In the genomic region with DNA sequence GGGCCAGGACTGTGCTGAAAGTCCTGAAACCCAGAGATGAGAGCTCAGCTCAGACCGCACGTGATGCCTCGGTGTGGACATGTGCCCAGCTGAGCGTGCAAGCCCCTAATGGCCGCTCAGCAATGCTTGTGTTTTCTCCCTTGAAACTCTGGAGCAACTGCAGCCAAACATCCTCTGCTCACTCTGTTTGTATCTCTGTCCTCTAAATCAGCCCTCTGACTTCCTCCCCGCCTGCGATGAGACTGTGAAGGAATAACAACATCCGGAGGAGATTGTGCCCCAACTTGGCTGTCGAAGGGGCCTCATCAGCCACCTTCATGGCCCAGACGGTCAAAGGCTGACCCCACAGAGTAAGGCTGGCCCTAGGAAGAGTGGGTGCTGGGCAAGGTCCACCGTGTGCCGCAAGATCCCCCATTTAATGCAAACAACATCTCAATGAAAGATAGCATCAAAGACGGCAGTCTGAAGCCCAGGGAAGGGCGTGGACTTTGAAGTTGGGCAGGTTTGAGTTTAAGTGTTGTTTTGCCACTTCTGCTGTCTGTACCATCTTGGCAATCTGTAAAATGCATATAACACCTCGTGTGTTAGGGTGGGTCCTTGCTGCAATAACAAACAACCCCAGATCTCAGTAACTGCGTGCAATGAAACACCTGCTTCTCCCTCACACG, we compare ENCODE assay signal across 9 cellular contexts. TPM values are rescaled to one million over a fixed set of nuclear protein-coding genes. Genes with fewer than 3 reads are reported as not detected.
A peak's percentile ranks its signal among the peaks of the same experiment; 100 is the strongest.
DNase-seq lines count a peak whose midpoint lies in the region; ATAC-seq and TF ChIP-seq lines count a peak whose summit lies in the region.
"Had no signal": no experiment of that assay in that cellular context is flagged by ENCODE, and none has a peak within 500 bp of the region (broad histone marks: within the 10 kb centered on the region; RNA-seq: fewer than 3 reads in every experiment).

No MANE protein-coding gene starts in this region.

- DNase-seq in CD4-positive, CD25-positive, alpha-beta regulatory T cell: peak in 2 of 3 donors; percentile 44 to 84
- DNase-seq in RWPE1 (ENCODE audit: low spot score) (no peak), ascending aorta (ENCODE audit: low spot score in 2 of 2) (peak in 1 of 2 donors; percentile 60), COLO829 (ENCODE audit: low spot score) (no peak), NCI-H1930 (lab: John Stamatoyannopoulos, UW) (no peak), NOMO-1 treated with dmso at 0.1 percent for 144 hours (lab: John Stamatoyannopoulos, UW; ENCODE audit: unreplicated experiment) (no peak)
- peak in 8 of 9 donors; percentile 17 to 79 (median 71) for DNase-seq in naive thymus-derived CD4-positive, alpha-beta T cell

- peaks cover 3 to 42% (median 17%) of the 10 kb centered on the region in 4 donors for H3K4me1 Mint-ChIP-seq in CD4-positive, CD25-positive, alpha-beta regulatory T cell
- peaks cover 24 to 54% (median 43%) of the 10 kb centered on the region in 7 donors for H3K4me1 Mint-ChIP-seq in naive thymus-derived CD4-positive, alpha-beta T cell
- H3K4me1 Mint-ChIP-seq in stimulated activated memory B cell treated with anti-CD40 and anti-IgM and Interleukin-4, amounts not matched to agents 10 μg/mL and 1 μg/mL and 100 μg/mL, for 72 hours: no peaks in the 10 kb centered on the region

- POLR2A ChIA-PET in RWPE1 (lab: Yijun Ruan, JAX; ENCODE audit: low non-redundant PET): no interaction called here
- POLR2A ChIA-PET in naive thymus-derived CD4-positive, alpha-beta T cell (lab: Charles Lee): interaction anchor here (0.8 to 5.9 kb wide), 13 partner anchors 10 to 246 kb away, joined by 3 to 70 read pairs (median 4); partner anchors contain the start of gene CALML5

- peak overlapping the region; percentile 59 for H3K4me3 ChIP-seq in CD4-positive, CD25-positive, alpha-beta regulatory T cell (ENCODE audit: low read depth, low read length)
- H3K4me3 ChIP-seq in ascending aorta: no peak overlapping the region
- H3K4me3 ChIP-seq in naive thymus-derived CD4-positive, alpha-beta T cell (ENCODE audit: low read length): peak overlapping the region; percentile 34
- H3K4me3 ChIP-seq: BLaER1 treated with 17β-estradiol and CSF1 and Interleukin-3, amounts not matched to agents 10 nM and 100 nM had no signal

- H3K36me3 ChIP-seq in CD4-positive, CD25-positive, alpha-beta regulatory T cell (ENCODE audit: control insufficient read depth, insufficient read depth, low read length): no peaks in the 10 kb centered on the region
- H3K36me3 ChIP-seq in ascending aorta: no peaks in the 10 kb centered on the region
- no peaks in the 10 kb centered on the region for H3K36me3 ChIP-seq in naive thymus-derived CD4-positive, alpha-beta T cell (ENCODE audit: control insufficient read depth in 2 of 3, insufficient read depth in 3 of 3, low read length in 3 of 3)
- H3K36me3 ChIP-seq: BLaER1 treated with 17β-estradiol and CSF1 and Interleukin-3, amounts not matched to agents 10 nM and 100 nM had no signal

- peaks cover 7% of the 10 kb centered on the region for H3K36me3 Mint-ChIP-seq in CD4-positive, CD25-positive, alpha-beta regulatory T cell
- peaks cover 0 to 8% (median 0%) of the 10 kb centered on the region in 5 donors for H3K36me3 Mint-ChIP-seq in naive thymus-derived CD4-positive, alpha-beta T cell
- no peaks in the 10 kb centered on the region for H3K36me3 Mint-ChIP-seq in stimulated activated memory B cell treated with anti-CD40 and anti-IgM and Interleukin-4, amounts not matched to agents 10 μg/mL and 1 μg/mL and 100 μg/mL, for 72 hours

- no peaks in the 10 kb centered on the region for H3K27me3 ChIP-seq in CD4-positive, CD25-positive, alpha-beta regulatory T cell (ENCODE audit: control insufficient read depth, insufficient read depth, low read length)
- H3K27me3 ChIP-seq in ascending aorta: no peaks in the 10 kb centered on the region
- H3K27me3 ChIP-seq in naive thymus-derived CD4-positive, alpha-beta T cell (ENCODE audit: control insufficient read depth in 2 of 2, insufficient read depth in 2 of 2, low read length in 2 of 2): no peaks in the 10 kb centered on the region
- H3K27me3 ChIP-seq: BLaER1 treated with 17β-estradiol and CSF1 and Interleukin-3, amounts not matched to agents 10 nM and 100 nM had no signal

- H3K27me3 Mint-ChIP-seq in CD4-positive, CD25-positive, alpha-beta regulatory T cell: peaks cover 9% of the 10 kb centered on the region
- peaks cover 0 to 6% (median 0%) of the 10 kb centered on the region in 5 donors for H3K27me3 Mint-ChIP-seq in naive thymus-derived CD4-positive, alpha-beta T cell
- peaks cover 58% of the 10 kb centered on the region for H3K27me3 Mint-ChIP-seq in stimulated activated memory B cell treated with anti-CD40 and anti-IgM and Interleukin-4, amounts not matched to agents 10 μg/mL and 1 μg/mL and 100 μg/mL, for 72 hours

- peak; percentile 63 to 70 for ATAC-seq in CD4-positive, CD25-positive, alpha-beta regulatory T cell (ENCODE audit: low read depth in 2 of 2)
- ATAC-seq in naive thymus-derived CD4-positive, alpha-beta T cell: peak; percentile 77
- ATAC-seq in stimulated activated memory B cell treated with anti-CD40 and anti-IgM and Interleukin-4, amounts not matched to agents 10 μg/mL and 1 μg/mL and 100 μg/mL, for 72 hours: no peak

- peaks cover 0 to 6% (median 0%) of the 10 kb centered on the region in 7 donors for H3K9me3 Mint-ChIP-seq in CD4-positive, CD25-positive, alpha-beta regulatory T cell
- H3K9me3 Mint-ChIP-seq in naive thymus-derived CD4-positive, alpha-beta T cell: peaks cover 0 to 6% (median 3%) of the 10 kb centered on the region in 11 donors
- H3K9me3 Mint-ChIP-seq in stimulated activated memory B cell treated with anti-CD40 and anti-IgM and Interleukin-4, amounts not matched to agents 10 μg/mL and 1 μg/mL and 100 μg/mL, for 72 hours: peaks cover 4% of the 10 kb centered on the region

- H3K9me3 ChIP-seq in CD4-positive, CD25-positive, alpha-beta regulatory T cell (ENCODE audit: control insufficient read depth in 2 of 2, low read length in 2 of 2): no peaks in the 10 kb centered on the region
- no peaks in the 10 kb centered on the region for H3K9me3 ChIP-seq in ascending aorta
- H3K9me3 ChIP-seq in naive thymus-derived CD4-positive, alpha-beta T cell (ENCODE audit: control insufficient read depth in 2 of 3, low read length in 3 of 3): no peaks in the 10 kb centered on the region
- H3K9me3 ChIP-seq: BLaER1 treated with 17β-estradiol and CSF1 and Interleukin-3, amounts not matched to agents 10 nM and 100 nM had no signal

- H3K4me3 Mint-ChIP-seq in CD4-positive, CD25-positive, alpha-beta regulatory T cell: peak overlapping the region; percentile 84 to 88 (median 84)
- H3K4me3 Mint-ChIP-seq in naive thymus-derived CD4-positive, alpha-beta T cell: peak overlapping the region; percentile 78 to 95 (median 86)
- H3K4me3 Mint-ChIP-seq in stimulated activated memory B cell treated with anti-CD40 and anti-IgM and Interleukin-4, amounts not matched to agents 10 μg/mL and 1 μg/mL and 100 μg/mL, for 72 hours: no peak overlapping the region

- CTCF ChIA-PET in RWPE1 (lab: Yijun Ruan, JAX): interaction anchor here (0.6 kb wide), 1 partner anchor 750 kb away, joined by 3 read pairs; no protein-coding TSS in a partner anchor
- CTCF ChIA-PET in naive thymus-derived CD4-positive, alpha-beta T cell (lab: Charles Lee): interaction anchor here (0.9 to 1.2 kb wide), 3 partner anchors 59 to 122 kb away, joined by 3 read pairs; no protein-coding TSS in a partner anchor

- H3K27ac ChIP-seq in CD4-positive, CD25-positive, alpha-beta regulatory T cell (ENCODE audit: insufficient read depth, low read length, poor library complexity, severe bottlenecking): peak overlapping the region; percentile 76
- H3K27ac ChIP-seq in RWPE1 (peak overlapping the region; percentile 91), ascending aorta (peak overlapping the region; percentile 76 to 91)
- H3K27ac ChIP-seq in naive thymus-derived CD4-positive, alpha-beta T cell (ENCODE audit: low read depth, low read length): peak overlapping the region; percentile 83
- H3K27ac ChIP-seq: BLaER1 treated with 17β-estradiol and CSF1 and Interleukin-3, amounts not matched to agents 10 nM and 100 nM had no signal

- intact Hi-C loops in ascending aorta (cut with DNase I): no loop called here
- intact Hi-C loops in naive thymus-derived CD4-positive, alpha-beta T cell (cut with micrococcal nuclease): loop anchor here in 1 of 2 donors (1.0 kb wide), 3 partner anchors 8 to 118 kb away; no protein-coding TSS in a partner anchor

- H3K27ac Mint-ChIP-seq in CD4-positive, CD25-positive, alpha-beta regulatory T cell: peak overlapping the region; percentile 96 to 98 (median 96)
- peak overlapping the region; percentile 97 to 100 (median 99) for H3K27ac Mint-ChIP-seq in naive thymus-derived CD4-positive, alpha-beta T cell
- H3K27ac Mint-ChIP-seq in stimulated activated memory B cell treated with anti-CD40 and anti-IgM and Interleukin-4, amounts not matched to agents 10 μg/mL and 1 μg/mL and 100 μg/mL, for 72 hours: no peak overlapping the region

- peaks cover 28% of the 10 kb centered on the region for H3K4me1 ChIP-seq in CD4-positive, CD25-positive, alpha-beta regulatory T cell (ENCODE audit: control insufficient read depth, insufficient read depth, low read length, poor library complexity, severe bottlenecking)
- peaks cover 14 to 24% of the 10 kb centered on the region in 2 donors for H3K4me1 ChIP-seq in ascending aorta
- H3K4me1 ChIP-seq in naive thymus-derived CD4-positive, alpha-beta T cell (ENCODE audit: control insufficient read depth in 2 of 2, insufficient read depth in 2 of 2, low read length in 2 of 2): peaks cover 3 to 31% of the 10 kb centered on the region in 2 donors

- no peak for TF ChIP-seq CTCF in RWPE1 (conservative IDR thresholded peaks at IDR 0.05; ENCODE audit: low read depth)
- TF ChIP-seq CTCF in ascending aorta (IDR thresholded peaks at IDR 0.05): no peak

RNA-seq across cellular contexts. Expression of gene CALML3, which starts 39.9 kb away (rescaled TPM):
- total RNA-seq in CD4-positive, CD25-positive, alpha-beta regulatory T cell: not detected
- polyA plus RNA-seq in CD4-positive, CD25-positive, alpha-beta regulatory T cell: not detected
- total RNA-seq in ascending aorta: not detected
- not detected for total RNA-seq in naive thymus-derived CD4-positive, alpha-beta T cell
- polyA plus RNA-seq in naive thymus-derived CD4-positive, alpha-beta T cell: not detected

Comparison
In these comparisons a context has a peak if more than half of its experiments do, and no peak if none do; other contexts are left out.
1. DNase-seq: peak in CD4-positive, CD25-positive, alpha-beta regulatory T cell (2 of 3) and naive thymus-derived CD4-positive, alpha-beta T cell (8 of 9); none in RWPE1 (single experiment), COLO829 (single experiment), NCI-H1930 (0 of 2) and NOMO-1 treated with dmso at 0.1 percent for 144 hours (single experiment).
2. H3K4me3 ChIP-seq: peak in CD4-positive, CD25-positive, alpha-beta regulatory T cell (single experiment) and naive thymus-derived CD4-positive, alpha-beta T cell (single experiment); none in ascending aorta (0 of 2).
3. Peak in every context shown above with its lines, with median percentiles within 50 percentile points of each other: H3K27ac ChIP-seq.